ENCODE assay signal across 31 cellular contexts in the genomic region with DNA sequence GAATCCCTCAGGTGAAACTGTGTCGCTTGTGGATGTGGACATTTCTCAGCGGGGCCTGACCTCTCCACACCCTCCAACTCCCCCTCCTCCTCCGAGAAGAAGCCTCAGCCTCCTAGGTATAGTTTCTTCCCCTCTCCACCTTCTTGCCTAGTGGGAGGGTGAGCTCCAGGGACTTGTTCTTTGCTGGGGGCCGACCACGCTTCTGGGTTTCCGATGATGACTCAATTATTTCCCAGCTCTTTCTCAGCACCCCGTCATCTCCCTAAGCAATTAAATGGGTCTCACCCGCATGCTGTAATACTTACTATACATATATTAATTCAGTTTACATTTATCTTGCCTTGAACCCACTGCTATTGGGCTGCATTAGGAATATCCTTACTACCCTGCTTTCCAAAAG. TPM values are rescaled to one million over a fixed set of nuclear protein-coding genes. Genes with fewer than 3 reads are reported as not detected.
"Had no signal": no experiment of that assay in that cellular context is flagged by ENCODE, and none has a peak within 500 bp of the region (broad histone marks: within the 10 kb centered on the region; RNA-seq: fewer than 3 reads in every experiment).

No MANE protein-coding gene starts in this region.

- DNase-seq: activated CD4-positive, alpha-beta memory T cell treated with anti-CD3 and anti-CD28 coated beads, Interleukin-2, amount 10 ng/mL, durations not matched to agents 7 days and 5 days; activated CD4-positive, alpha-beta T cell treated with anti-CD3 and anti-CD28 coated beads for 36 hours; activated CD4-positive, alpha-beta T cell treated with anti-CD3 and anti-CD28 coated beads, Interleukin-2, amount 10 ng/mL, durations not matched to agents 24 days and 14 days; activated CD4-positive, CD25-positive, alpha-beta regulatory T cell; activated CD4-positive, CD25-positive, alpha-beta regulatory T cell treated with anti-CD3 and anti-CD28 coated beads, Interleukin-2, amount 50 U/mL, for 72 hours; activated CD8-positive, alpha-beta memory T cell treated with anti-CD3 and anti-CD28 coated beads, Interleukin-2, amount 50 U/mL, for 48 hours; activated effector memory CD4-positive, alpha-beta T cell treated with Interleukin-2 at 50 U/mL for 16 hours; activated gamma-delta T cell treated with Interleukin-2 at 50 U/mL for 16 hours; activated naive CD4-positive, alpha-beta T cell treated with anti-CD3 and anti-CD28 coated beads, Interleukin-2, amount 50 U/mL, for 16 hours; activated naive CD4-positive, alpha-beta T cell treated with Interleukin-2 at 50 U/mL for 16 hours; activated T-cell treated with anti-CD3 and anti-CD28 coated beads, Interleukin-2, amount 50 U/mL, for 4 hours; amniotic stem cell; brain microvascular endothelial cell; dorsolateral prefrontal cortex; effector memory CD4-positive, alpha-beta T cell; endodermal cell; foreskin keratinocyte; gastrocnemius medialis; glutamatergic neuron; heart right ventricle; T-helper 2 cell; WERI-Rb-1 had no signal

- H2AFZ ChIP-seq: hepatocyte had no signal

- H3K27me3 Mint-ChIP-seq: activated CD4-positive, alpha-beta memory T cell treated with anti-CD3 and anti-CD28 coated beads, Interleukin-2, amount 10 ng/mL, durations not matched to agents 7 days and 5 days; activated CD4-positive, alpha-beta T cell treated with anti-CD3 and anti-CD28 coated beads for 36 hours; activated CD4-positive, alpha-beta T cell treated with anti-CD3 and anti-CD28 coated beads, Interleukin-2, amount 10 ng/mL, durations not matched to agents 24 days and 14 days; activated naive CD8-positive, alpha-beta T cell; activated T-helper 17 cell treated with anti-CD3 and anti-CD28 coated beads, Interleukin-2, amount 50 U/mL, for 72 hours; central memory CD8-positive, alpha-beta T cell; dendritic cell treated with granulocyte-macrophage colony-stimulating factor and Interleukin-4, amounts not matched to agents 40 ng/mL and 50 ng/mL, for 4 days had no signal

- H3K9me3 Mint-ChIP-seq: activated CD4-positive, alpha-beta memory T cell treated with anti-CD3 and anti-CD28 coated beads, Interleukin-2, amount 10 ng/mL, durations not matched to agents 7 days and 5 days; activated CD4-positive, alpha-beta T cell treated with anti-CD3 and anti-CD28 coated beads, Interleukin-2, amount 10 ng/mL, durations not matched to agents 24 days and 14 days; activated T-cell treated with anti-CD3 and anti-CD28 coated beads, Interleukin-2, amount 50 U/mL, for 4 hours; activated T-helper 17 cell treated with anti-CD3 and anti-CD28 coated beads, Interleukin-2, amount 50 U/mL, for 72 hours; central memory CD8-positive, alpha-beta T cell; dendritic cell treated with granulocyte-macrophage colony-stimulating factor and Interleukin-4, amounts not matched to agents 40 ng/mL and 50 ng/mL, for 4 days; endodermal cell had no signal

- H3K4me1 Mint-ChIP-seq: activated CD4-positive, alpha-beta memory T cell treated with anti-CD3 and anti-CD28 coated beads, Interleukin-2, amount 10 ng/mL, durations not matched to agents 7 days and 5 days; activated CD4-positive, alpha-beta T cell treated with anti-CD3 and anti-CD28 coated beads for 36 hours; activated T-helper 17 cell treated with anti-CD3 and anti-CD28 coated beads, Interleukin-2, amount 50 U/mL, for 72 hours had no signal

- H3K9me3 ChIP-seq: gastrocnemius medialis, heart right ventricle had no signal

- H3K4me2 ChIP-seq: hepatocyte had no signal

- H3K27ac Mint-ChIP-seq: activated CD4-positive, alpha-beta memory T cell treated with anti-CD3 and anti-CD28 coated beads, Interleukin-2, amount 10 ng/mL, durations not matched to agents 7 days and 5 days; activated CD4-positive, alpha-beta T cell treated with anti-CD3 and anti-CD28 coated beads for 36 hours; activated CD4-positive, alpha-beta T cell treated with anti-CD3 and anti-CD28 coated beads, Interleukin-2, amount 10 ng/mL, durations not matched to agents 24 days and 14 days; activated naive CD8-positive, alpha-beta T cell; activated T-helper 17 cell treated with anti-CD3 and anti-CD28 coated beads, Interleukin-2, amount 50 U/mL, for 72 hours; dendritic cell treated with granulocyte-macrophage colony-stimulating factor and Interleukin-4, amounts not matched to agents 40 ng/mL and 50 ng/mL, for 4 days had no signal

- H3K27ac ChIP-seq: brain microvascular endothelial cell, coronary artery, foreskin keratinocyte, gastrocnemius medialis, heart right ventricle, hepatocyte, WERI-Rb-1 had no signal

- H3K27me3 ChIP-seq: brain microvascular endothelial cell, dorsolateral prefrontal cortex, foreskin keratinocyte, gastrocnemius medialis, heart right ventricle, hepatocyte had no signal

- H3K4me3 ChIP-seq: coronary artery, dorsolateral prefrontal cortex, gastrocnemius medialis, heart right ventricle, hepatocyte had no signal

- ATAC-seq: activated CD4-positive, alpha-beta T cell treated with anti-CD3 and anti-CD28 coated beads for 36 hours; activated T-cell treated with anti-CD3 and anti-CD28 coated beads, Interleukin-2, amount 50 U/mL, for 4 hours; activated T-helper 17 cell treated with anti-CD3 and anti-CD28 coated beads, Interleukin-2, amount 50 U/mL, for 72 hours; esophagus mucosa; foreskin keratinocyte; gastrocnemius medialis; heart right ventricle had no signal

- H3K4me3 Mint-ChIP-seq: activated CD4-positive, alpha-beta memory T cell treated with anti-CD3 and anti-CD28 coated beads, Interleukin-2, amount 10 ng/mL, durations not matched to agents 7 days and 5 days; activated CD4-positive, alpha-beta T cell treated with anti-CD3 and anti-CD28 coated beads for 36 hours; activated CD4-positive, alpha-beta T cell treated with anti-CD3 and anti-CD28 coated beads, Interleukin-2, amount 10 ng/mL, durations not matched to agents 24 days and 14 days; activated naive CD8-positive, alpha-beta T cell; activated T-cell treated with anti-CD3 and anti-CD28 coated beads, Interleukin-2, amount 50 U/mL, for 4 hours; activated T-helper 17 cell treated with anti-CD3 and anti-CD28 coated beads, Interleukin-2, amount 50 U/mL, for 72 hours; central memory CD8-positive, alpha-beta T cell; dendritic cell treated with granulocyte-macrophage colony-stimulating factor and Interleukin-4, amounts not matched to agents 40 ng/mL and 50 ng/mL, for 4 days; endodermal cell had no signal

RNA-seq across cellular contexts. Expression of a gene that starts 21.0 kb away (rescaled TPM):
- total RNA-seq: activated CD4-positive, alpha-beta T cell treated with anti-CD3 and anti-CD28 coated beads, Interleukin-2, amount 10 ng/mL, durations not matched to agents 24 days and 14 days; endodermal cell; epithelial cell of proximal tubule; esophagus mucosa; foreskin keratinocyte; T-helper 1 cell treated with Interleukin-12 subunit alpha and Interleukin-12 subunit beta and Interleukin-4 antibody, amounts not matched to agents 30 ng/mL and 1 ng/mL, for 36 hours had no signal
- polyA plus RNA-seq: foreskin keratinocyte had no signal
